Comparison of ENCODE assay signal across 30 cellular contexts in the genomic region with DNA sequence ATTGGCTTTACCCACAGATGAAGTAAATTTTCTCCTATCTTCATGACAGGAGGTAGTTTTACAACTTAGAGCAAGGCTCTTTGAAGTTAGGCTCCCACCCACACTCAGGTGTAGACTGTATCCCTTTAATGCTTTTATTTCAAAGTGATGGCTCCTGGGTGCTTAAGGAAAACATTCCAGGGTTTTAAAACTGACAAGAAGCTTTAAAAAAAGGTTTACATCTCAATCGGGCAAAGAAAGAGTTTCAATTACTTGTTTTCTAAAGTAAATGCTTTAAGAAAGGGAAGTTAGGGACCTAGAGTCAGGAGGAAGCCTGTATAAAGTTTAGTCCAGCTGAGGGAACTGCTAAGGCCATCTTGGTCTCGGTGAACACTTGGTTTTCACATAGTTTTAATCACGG.
"Had no signal": no experiment of that assay in that cellular context is flagged by ENCODE, and none has a peak within 500 bp of the region (broad histone marks: within the 10 kb centered on the region; RNA-seq: fewer than 3 reads in every experiment).

No MANE protein-coding gene starts in this region.

- H3K36me3 Mint-ChIP-seq: activated naive CD4-positive, alpha-beta T cell treated with anti-CD3 and anti-CD28 coated beads, Interleukin-2, amount 50 U/mL, for 24 hours; activated naive CD8-positive, alpha-beta T cell treated with anti-CD3 and anti-CD28 coated beads, Interleukin-2, amount 10 ng/mL, durations not matched to agents 7 days and 5 days had no signal

- H3K4me1 ChIP-seq: breast epithelium, SJCRH30 had no signal

- H3K27ac ChIP-seq: body of pancreas, breast epithelium, SJCRH30, SK-N-MC, WERI-Rb-1 had no signal

- H3K9me3 ChIP-seq: body of pancreas had no signal

- H3K4me3 ChIP-seq: body of pancreas, breast epithelium, SJCRH30, SK-N-MC had no signal

- H3K4me1 Mint-ChIP-seq: activated CD4-positive, alpha-beta T cell treated with anti-CD3 and anti-CD28 coated beads for 36 hours; activated CD4-positive, alpha-beta T cell treated with anti-CD3 and anti-CD28 coated beads, Interleukin-2, amount 10 ng/mL, durations not matched to agents 7 days and 5 days; activated naive CD4-positive, alpha-beta T cell treated with anti-CD3 and anti-CD28 coated beads, Interleukin-2, amount 50 U/mL, for 24 hours; activated naive CD8-positive, alpha-beta T cell treated with anti-CD3 and anti-CD28 coated beads, Interleukin-2, amount 10 ng/mL, durations not matched to agents 7 days and 5 days had no signal

- DNase-seq: activated CD4-positive, alpha-beta T cell treated with anti-CD3 and anti-CD28 coated beads for 36 hours; activated CD4-positive, alpha-beta T cell treated with anti-CD3 and anti-CD28 coated beads, Interleukin-2, amount 10 ng/mL, durations not matched to agents 7 days and 5 days; activated CD4-positive, alpha-beta T cell treated with anti-CD3 and anti-CD28 coated beads, Interleukin-2, amount 50 U/mL, for 48 hours; activated CD8-positive, alpha-beta T cell treated with anti-CD3 and anti-CD28 coated beads, Interleukin-2, amount 10 ng/mL, durations not matched to agents 7 days and 5 days; activated gamma-delta T cell; activated naive CD4-positive, alpha-beta T cell treated with Interleukin-2 at 50 U/mL for 16 hours; activated naive CD8-positive, alpha-beta T cell treated with anti-CD3 and anti-CD28 coated beads, Interleukin-2, amount 10 ng/mL, durations not matched to agents 7 days and 5 days; activated T-cell treated with anti-CD3 and anti-CD28 coated beads, Interleukin-2, amount 50 U/mL, for 24 hours; body of pancreas; MM.1S; MV-4-11; NCI-H1092; NCI-H1436 treated with DMSO at 0.1 percent for 48 hours; NCI-H1694 treated with DMSO at 0.1 percent for 48 hours; NCI-H2029; NCI-H2171 treated with DMSO at 0.1 percent for 48 hours; NCI-H2227 treated with DMSO at 0.1 percent for 48 hours; NCI-H446; NCI-H510A treated with DMSO at 0.1 percent for 48 hours; NCI-H526 treated with DMSO at 0.1 percent for 48 hours; NCI-H774; SHP77; SJCRH30; T1000; WERI-Rb-1 had no signal

- H3K27me3 Mint-ChIP-seq: activated CD4-positive, alpha-beta T cell treated with anti-CD3 and anti-CD28 coated beads for 36 hours; activated CD4-positive, alpha-beta T cell treated with anti-CD3 and anti-CD28 coated beads, Interleukin-2, amount 10 ng/mL, durations not matched to agents 7 days and 5 days; activated naive CD4-positive, alpha-beta T cell treated with anti-CD3 and anti-CD28 coated beads, Interleukin-2, amount 50 U/mL, for 24 hours; activated naive CD8-positive, alpha-beta T cell treated with anti-CD3 and anti-CD28 coated beads, Interleukin-2, amount 10 ng/mL, durations not matched to agents 7 days and 5 days; activated T-cell treated with anti-CD3 and anti-CD28 coated beads, Interleukin-2, amount 50 U/mL, for 24 hours had no signal

- H3K36me3 ChIP-seq: breast epithelium, SJCRH30, WERI-Rb-1 had no signal

- ATAC-seq: activated CD4-positive, alpha-beta T cell treated with anti-CD3 and anti-CD28 coated beads for 36 hours; activated CD8-positive, alpha-beta T cell treated with anti-CD3 and anti-CD28 coated beads, Interleukin-2, amount 10 ng/mL, durations not matched to agents 7 days and 5 days; body of pancreas; Panc1 had no signal

- H3K27me3 ChIP-seq: body of pancreas, breast epithelium, SJCRH30 had no signal

- H3K27ac Mint-ChIP-seq: activated CD4-positive, alpha-beta T cell treated with anti-CD3 and anti-CD28 coated beads for 36 hours; activated CD4-positive, alpha-beta T cell treated with anti-CD3 and anti-CD28 coated beads, Interleukin-2, amount 10 ng/mL, durations not matched to agents 7 days and 5 days; activated CD8-positive, alpha-beta T cell treated with anti-CD3 and anti-CD28 coated beads, Interleukin-2, amount 10 ng/mL, durations not matched to agents 7 days and 5 days; activated naive CD4-positive, alpha-beta T cell treated with anti-CD3 and anti-CD28 coated beads, Interleukin-2, amount 50 U/mL, for 24 hours; activated naive CD8-positive, alpha-beta T cell treated with anti-CD3 and anti-CD28 coated beads, Interleukin-2, amount 10 ng/mL, durations not matched to agents 7 days and 5 days; activated T-cell treated with anti-CD3 and anti-CD28 coated beads, Interleukin-2, amount 50 U/mL, for 24 hours; activated T-helper 2 cell treated with anti-CD3 and anti-CD28 coated beads, Interferon-gamma antibody, Interleukin-2, Interleukin-4, amounts not matched to agents 10 μg/mL and 5 μg/mL and 100 μg/mL, durations not matched to agents 14 hours and 24 hours and 36 hours had no signal

- H3K4me3 Mint-ChIP-seq: activated CD4-positive, alpha-beta T cell treated with anti-CD3 and anti-CD28 coated beads for 36 hours; activated CD4-positive, alpha-beta T cell treated with anti-CD3 and anti-CD28 coated beads, Interleukin-2, amount 10 ng/mL, durations not matched to agents 7 days and 5 days; activated CD8-positive, alpha-beta T cell treated with anti-CD3 and anti-CD28 coated beads, Interleukin-2, amount 10 ng/mL, durations not matched to agents 7 days and 5 days; activated naive CD4-positive, alpha-beta T cell treated with anti-CD3 and anti-CD28 coated beads, Interleukin-2, amount 50 U/mL, for 24 hours; activated naive CD8-positive, alpha-beta T cell treated with anti-CD3 and anti-CD28 coated beads, Interleukin-2, amount 10 ng/mL, durations not matched to agents 7 days and 5 days; activated T-cell treated with anti-CD3 and anti-CD28 coated beads, Interleukin-2, amount 50 U/mL, for 24 hours had no signal
